Comparison of ENCODE assay signal across 1 cellular context in the genomic region with DNA sequence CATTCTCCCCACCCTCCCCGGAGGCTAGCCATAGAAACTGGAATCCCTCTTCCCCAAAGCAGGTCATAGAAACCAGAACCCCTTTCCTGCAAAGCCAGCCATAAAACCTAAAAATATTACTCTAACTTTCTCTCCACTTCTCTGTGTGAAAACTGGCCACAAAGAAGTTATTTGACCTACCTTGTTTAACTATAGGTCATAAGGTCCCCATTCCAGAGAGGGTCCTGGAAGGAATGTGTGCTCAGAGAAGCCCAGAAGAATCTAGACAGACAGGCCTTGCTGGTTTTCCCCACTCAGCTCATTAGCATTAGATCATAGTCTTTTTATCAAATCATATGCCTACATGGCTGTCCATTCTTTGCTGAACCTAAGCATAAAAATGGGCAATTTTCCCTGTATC.
TF ChIP-seq lines count a peak whose summit lies in the region.

No MANE protein-coding gene starts in this region.

TF ChIP-seq in WTC11, 78 proteins besides CTCF, POLR2A, EP300 and RAD21 (continued from another document):
- no peak for TF ChIP-seq JAZF1 (CRISPR knock-in tag; IDR thresholded peaks at IDR 0.05)
- TF ChIP-seq ELF4 (CRISPR knock-in tag; IDR thresholded peaks at IDR 0.05; ENCODE audit: low read depth): no peak
- TF ChIP-seq OVOL2 (CRISPR knock-in tag; IDR thresholded peaks at IDR 0.05; ENCODE audit: borderline replicate concordance): no peak
TF ChIP-seq in WTC11: peak in this region for 0.
